11 cellular contexts compared by ENCODE assay signal in genomic region chr14:99246536-99247083, GRCh38. TPM values are rescaled to one million over a fixed set of nuclear protein-coding genes. Genes with fewer than 3 reads are reported as not detected.
DNase-seq lines count a peak whose midpoint lies in the region; ATAC-seq and TF ChIP-seq lines count a peak whose summit lies in the region.
"Had no signal": no experiment of that assay in that cellular context is flagged by ENCODE, and none has a peak within 500 bp of the region (broad histone marks: within the 10 kb centered on the region; RNA-seq: fewer than 3 reads in every experiment).

No MANE protein-coding gene starts in this region.

- WGBS in H9 (ENCODE audit: extremely low coverage, insufficient read length, low lambda C conversion rate), result no CpG with 5 or more reads among the region's 39 CpGs
- 9% methylated on average over 24 of the region's 39 CpGs for WGBS in esophagus muscularis mucosa

- no peak overlapping the region for H2AFZ ChIP-seq in H9 (ENCODE audit: low read length)
- H2AFZ ChIP-seq: PC-9 had no signal

- H3K36me3 ChIP-seq in esophagus muscularis mucosa, result no peaks in the 10 kb centered on the region

- peaks cover 2% of the 10 kb centered on the region for H3K27me3 Mint-ChIP-seq in H9 (ENCODE audit: low read depth)
- no peaks in the 10 kb centered on the region for H3K27me3 Mint-ChIP-seq in activated T-cell treated with anti-CD3 and anti-CD28 coated beads, Interleukin-2, amount 50 U/mL, for 24 hours

- TF ChIP-seq EP300 in esophagus muscularis mucosa (IDR thresholded peaks at IDR 0.05), result no peak

- intact Hi-C loops in esophagus muscularis mucosa (cut with DNase I), result no loop called here
- intact Hi-C loops in left colon (cut with DNase I, micrococcal nuclease), result no loop called here

- H3K4me3 ChIP-seq in esophagus muscularis mucosa (peak overlapping the region in 3 of 4 donors; percentile 7 to 33 (median 27)), retinal pigment epithelial cell (ENCODE audit: low read length) (peak overlapping the region; percentile 53)
- H3K4me3 ChIP-seq: PC-9 had no signal

- H2AK5ac ChIP-seq in H9 (ENCODE audit: insufficient read length, low read length), result no peak overlapping the region

- peak overlapping the region; percentile 75 for H3K4me2 ChIP-seq in H9 (ENCODE audit: insufficient read depth, insufficient read length, low read length)
- H3K4me2 ChIP-seq: PC-9 had no signal

- peak overlapping the region; percentile 76 to 90 for H3K4me3 Mint-ChIP-seq in H9
- H3K4me3 Mint-ChIP-seq in activated T-cell treated with anti-CD3 and anti-CD28 coated beads, Interleukin-2, amount 50 U/mL, for 24 hours, result peak overlapping the region; percentile 82

- no peak overlapping the region for H4K5ac ChIP-seq in H9 (ENCODE audit: insufficient read length, low read depth, low read length)

- H3K9ac ChIP-seq in H9 (ENCODE audit: extremely low read depth, insufficient read length, low read length), result peak overlapping the region; percentile 18

- no peak overlapping the region for H2BK120ac ChIP-seq in H9 (ENCODE audit: low read depth, low read length, poor library complexity, severe bottlenecking)

- no peak for TF ChIP-seq POLR2A in esophagus muscularis mucosa (IDR thresholded peaks at IDR 0.05; ENCODE audit: low read depth)

- H3K56ac ChIP-seq in H9 (ENCODE audit: insufficient read length, low read depth, low read length), result no peak overlapping the region

- peaks cover 22% of the 10 kb centered on the region for H3K23me2 ChIP-seq in H9 (ENCODE audit: insufficient read length, low read depth, low read length, poor library complexity, severe bottlenecking)

- no peak overlapping the region for H2BK15ac ChIP-seq in H9 (ENCODE audit: low read depth, low read length)

- H3K9me3 ChIP-seq in H9 (ENCODE audit: control insufficient read depth, low read depth, low read length) (no peaks in the 10 kb centered on the region), esophagus muscularis mucosa (no peaks in the 10 kb centered on the region)

- no peaks in the 10 kb centered on the region for H3K79me1 ChIP-seq in H9 (ENCODE audit: insufficient read depth, low read depth, low read length, poor library complexity, severe bottlenecking)

- H3K4me1 Mint-ChIP-seq in H9, result peaks cover 56 to 59% of the 10 kb centered on the region in 2 experiments
- peaks cover 85% of the 10 kb centered on the region for H3K4me1 Mint-ChIP-seq in activated T-cell treated with anti-CD3 and anti-CD28 coated beads, Interleukin-2, amount 50 U/mL, for 24 hours (ENCODE audit: low read depth)

- no peaks in the 10 kb centered on the region; a peak in 1 of 5 replicates for H3K9me3 Mint-ChIP-seq in H9
- no peaks in the 10 kb centered on the region for H3K9me3 Mint-ChIP-seq in activated T-cell treated with anti-CD3 and anti-CD28 coated beads, Interleukin-2, amount 50 U/mL, for 24 hours

- peaks cover 2% of the 10 kb centered on the region for H4K20me1 ChIP-seq in H9 (ENCODE audit: control insufficient read depth, insufficient read depth, insufficient read length)

- H4K91ac ChIP-seq in H9 (ENCODE audit: insufficient read length, low read depth, low read length), result no peak overlapping the region

- H3K27me3 ChIP-seq in H9 (ENCODE audit: insufficient read depth, low read length) (no peaks in the 10 kb centered on the region), esophagus muscularis mucosa (peaks cover 0 to 91% (median 20%) of the 10 kb centered on the region in 4 donors)

- H3K23ac ChIP-seq in H9 (ENCODE audit: insufficient read length, low read depth, low read length), result no peak overlapping the region

- H2BK12ac ChIP-seq in H9 (ENCODE audit: insufficient read length, low read depth, low read length), result no peak overlapping the region

- no peaks in the 10 kb centered on the region; the same call in 1 of the 2 replicates for H3K79me2 ChIP-seq in H9 (ENCODE audit: insufficient read depth, low read length)

- peak overlapping the region; percentile 72 to 96 (median 92); a peak in 5 of 7 replicates for H3K27ac Mint-ChIP-seq in H9
- H3K27ac Mint-ChIP-seq in activated T-cell treated with anti-CD3 and anti-CD28 coated beads, Interleukin-2, amount 50 U/mL, for 24 hours, result peak overlapping the region; percentile 100

- no peak for TF ChIP-seq CTCF in H9 (conservative IDR thresholded peaks at IDR 0.05)
- TF ChIP-seq CTCF in esophagus muscularis mucosa (IDR thresholded peaks at IDR 0.05), result no peak
- no peak for TF ChIP-seq CTCF in retinal pigment epithelial cell (conservative IDR thresholded peaks at IDR 0.05; ENCODE audit: low read depth, low read length)

- no peak overlapping the region for H2BK5ac ChIP-seq in H9 (ENCODE audit: insufficient read length, low read length)

- H3T11ph ChIP-seq in H9 (ENCODE audit: low read length), result no peak overlapping the region

- peaks cover 0 to 2% (median 0%) of the 10 kb centered on the region in 3 experiments; a peak in 1 of 7 replicates for H3K36me3 Mint-ChIP-seq in H9 (ENCODE audit: insufficient read depth in 1 of 3, low read depth in 3 of 3)
- peaks cover 74% of the 10 kb centered on the region for H3K36me3 Mint-ChIP-seq in activated T-cell treated with anti-CD3 and anti-CD28 coated beads, Interleukin-2, amount 50 U/mL, for 24 hours (ENCODE audit: low read depth)

- peaks cover 40% of the 10 kb centered on the region for H3K4me1 ChIP-seq in H9 (ENCODE audit: insufficient read depth, low read length)
- H3K4me1 ChIP-seq in esophagus muscularis mucosa, result peaks cover 5 to 19% (median 16%) of the 10 kb centered on the region in 4 donors

- H3K18ac ChIP-seq in H9 (ENCODE audit: insufficient read length, low read depth, low read length), result peak overlapping the region; percentile 39

- DNase-seq in H9 (peak; percentile 72), esophagus muscularis mucosa (ENCODE audit: extremely low spot score) (no peak), retinal pigment epithelial cell (ENCODE audit: low read depth) (no peak), left colon (no peak), NCI-H82 treated with DMSO at 0.1 percent for 48 hours (lab: John Stamatoyannopoulos, UW; ENCODE audit: unreplicated experiment) (no peak)
- DNase-seq in activated T-cell treated with anti-CD3 and anti-CD28 coated beads, Interleukin-2, amount 50 U/mL, for 24 hours, result peak; percentile 65
- DNase-seq: DND-41, MM.1S, PC-9 had no signal

- H3K14ac ChIP-seq in H9 (ENCODE audit: insufficient read depth, low read length), result peak overlapping the region; percentile 47

- H3K27ac ChIP-seq in H9 (ENCODE audit: insufficient read length, low read depth, low read length) (no peak overlapping the region), esophagus muscularis mucosa (replicated peaks in 1 of 4) (no peak overlapping the region)
- H3K27ac ChIP-seq: PC-9 had no signal

- H2BK20ac ChIP-seq in H9 (ENCODE audit: low read depth, low read length, poor library complexity, severe bottlenecking), result no peak overlapping the region

- no peak overlapping the region for H3K4ac ChIP-seq in H9 (ENCODE audit: low read depth, low read length)

- ATAC-seq in left colon (no peak), HG03139 (IDR thresholded peaks at IDR 0.05; ENCODE audit: unreplicated experiment) (no peak), GM19397 (IDR thresholded peaks at IDR 0.05; ENCODE audit: unreplicated experiment) (no peak)

- H4K8ac ChIP-seq in H9 (replicated peaks; ENCODE audit: insufficient read length, low read depth, low read length), result no peak overlapping the region

RNA-seq across cellular contexts. Expression of gene BCL11B, which starts 25.4 kb away (rescaled TPM):
- total RNA-seq in H9 (2021) (4.9 and 5.1 TPM in 2 replicates), esophagus muscularis mucosa (under 1 TPM; 0.34 to 0.65 (median 0.46) TPM), left colon (1 to 10 TPM; 3.7 to 5.1 TPM)
- total RNA-seq: PC-9 had no signal

Comparison
In these comparisons a context has a peak if more than half of its experiments do, and no peak if none do; other contexts are left out.
1. DNase-seq: peak in H9 (single experiment) and activated T-cell treated with anti-CD3 and anti-CD28 coated beads, Interleukin-2, amount 50 U/mL, for 24 hours (single experiment); none in esophagus muscularis mucosa (single experiment), retinal pigment epithelial cell (single experiment), left colon (0 of 2) and NCI-H82 treated with DMSO at 0.1 percent for 48 hours (single experiment).